8 cellular contexts compared by ENCODE assay signal in genomic region chr15:40511472-40512133, GRCh38. TPM values are rescaled to one million over a fixed set of nuclear protein-coding genes. Genes with fewer than 3 reads are reported as not detected.
A peak's percentile ranks its signal among the peaks of the same experiment; 100 is the strongest.
DNase-seq lines count a peak whose midpoint lies in the region; ATAC-seq and TF ChIP-seq lines count a peak whose summit lies in the region.

No MANE protein-coding gene starts in this region.

- H3K27ac Mint-ChIP-seq in WTC11: no peak overlapping the region

- peak overlapping the region; percentile 85 for H3K4me3 Mint-ChIP-seq in WTC11

- H3K9me3 Mint-ChIP-seq in WTC11: no peaks in the 10 kb centered on the region

- CTCF ChIA-PET in WTC11 (lab: Charles Lee): interaction anchor here (1.5 kb wide), 1 partner anchor 72 kb away, joined by 3 read pairs; no protein-coding TSS in a partner anchor

- H3K4me1 ChIP-seq in mucosa of rectum (ENCODE audit: control insufficient read depth in 2 of 2, insufficient read depth in 2 of 2, low read length in 2 of 2) (peaks cover 9 to 17% of the 10 kb centered on the region in 2 donors), uterus (no peaks in the 10 kb centered on the region)

- intact Hi-C loops in uterus (cut with DNase I; ENCODE audit: low total_unique reads): no loop called here

- H3K9me3 ChIP-seq in mucosa of rectum (ENCODE audit: control insufficient read depth in 2 of 2, low read length in 2 of 2) (no peaks in the 10 kb centered on the region), uterus (no peaks in the 10 kb centered on the region)

- H3K27me3 Mint-ChIP-seq in WTC11 (ENCODE audit: low read depth): peaks cover 57% of the 10 kb centered on the region

- no peaks in the 10 kb centered on the region for H3K36me3 Mint-ChIP-seq in WTC11

- peak; percentile 14 for DNase-seq in activated naive CD4-positive, alpha-beta T cell treated with Interleukin-2 at 50 U/mL for 16 hours
- DNase-seq in activated naive CD4-positive, alpha-beta T cell treated with anti-CD3 and anti-CD28 coated beads, Interleukin-2, amount 50 U/mL, for 16 hours: no peak
- DNase-seq in WTC11 (ENCODE audit: low spot score) (peak; percentile 84), uterus (peak; percentile 56 to 60), GF-D8 (lab: John Stamatoyannopoulos, UW) (no peak)

- peak overlapping the region; percentile 47 to 71 for H3K9ac ChIP-seq in mucosa of rectum (ENCODE audit: low read depth in 1 of 2, low read length in 2 of 2)

- H3K27ac ChIP-seq in mucosa of rectum (ENCODE audit: low read depth in 2 of 2, low read length in 2 of 2) (no peak overlapping the region), uterus (peak overlapping the region in 1 of 2 donors; percentile 54)

- peak overlapping the region; percentile 53 to 72 for H3K4me3 ChIP-seq in mucosa of rectum (ENCODE audit: low read length in 2 of 2)
- H3K4me3 ChIP-seq in uterus: peak overlapping the region; percentile 13 to 43

- peaks cover 20% of the 10 kb centered on the region for H3K4me1 Mint-ChIP-seq in WTC11

- no peak for TF ChIP-seq CTCF in WTC11 (IDR thresholded peaks at IDR 0.05)
- TF ChIP-seq CTCF in uterus (IDR thresholded peaks at IDR 0.05): no peak

- H3K36me3 ChIP-seq in mucosa of rectum (ENCODE audit: control insufficient read depth in 2 of 2, insufficient read depth in 2 of 2, low read length in 2 of 2): no peaks in the 10 kb centered on the region
- H3K36me3 ChIP-seq in uterus: no peaks in the 10 kb centered on the region

- H3K27me3 ChIP-seq in mucosa of rectum (ENCODE audit: control insufficient read depth in 2 of 2, insufficient read depth in 2 of 2, low read length in 2 of 2) (peaks cover 0 to 8% of the 10 kb centered on the region in 2 donors), uterus (no peaks in the 10 kb centered on the region)

- TF ChIP-seq POLR2A in uterus (IDR thresholded peaks at IDR 0.05): no peak

- POLR2A ChIA-PET in WTC11 (lab: Charles Lee): interaction anchor here (0.5 kb wide), 1 partner anchor 284 kb away, joined by 4 read pairs; no protein-coding TSS in a partner anchor

- ATAC-seq in HG03442 (IDR thresholded peaks at IDR 0.05; ENCODE audit: unreplicated experiment) (peak; percentile 45), WTC11 (peak; percentile 83), esophagus mucosa (peak; percentile 87)

TF ChIP-seq in WTC11, 78 proteins besides CTCF, POLR2A, EP300 and RAD21 (continues in another document):
- TF ChIP-seq ATF6 (CRISPR knock-in tag; IDR thresholded peaks at IDR 0.05) (no peak), SP1 (CRISPR knock-in tag; conservative IDR thresholded peaks at IDR 0.05) (peak; percentile 52; the same call in 1 of the 2 replicates), NFYB (CRISPR knock-in tag; conservative IDR thresholded peaks at IDR 0.05; ENCODE audit: low read depth) (no peak), STAT6 (CRISPR knock-in tag; conservative IDR thresholded peaks at IDR 0.05; ENCODE audit: low read depth) (no peak), CBFB (CRISPR knock-in tag; IDR thresholded peaks at IDR 0.05; ENCODE audit: low read depth) (no peak), TP53 (CRISPR knock-in tag; IDR thresholded peaks at IDR 0.05) (peak; percentile 74), RELA (CRISPR knock-in tag; IDR thresholded peaks at IDR 0.05; ENCODE audit: borderline replicate concordance) (0 out of 2 replicates have a peak, but pooled peaks have one; percentile 54), E2F5 (CRISPR knock-in tag; IDR thresholded peaks at IDR 0.05) (peak; percentile 35; the same call in 1 of the 2 replicates), ZNF416 (CRISPR knock-in tag; IDR thresholded peaks at IDR 0.05) (no peak), NR2C2 (CRISPR knock-in tag; IDR thresholded peaks at IDR 0.05) (no peak), FOXP1 (CRISPR knock-in tag; IDR thresholded peaks at IDR 0.05; ENCODE audit: borderline replicate concordance) (peak; percentile 81; the same call in 1 of the 2 replicates), ETV6 (CRISPR knock-in tag; IDR thresholded peaks at IDR 0.05) (peak; percentile 75; the same call in 1 of the 2 replicates), NR3C1 (CRISPR knock-in tag; conservative IDR thresholded peaks at IDR 0.05; ENCODE audit: low read depth) (no peak), ZMAT4 (CRISPR knock-in tag; IDR thresholded peaks at IDR 0.05) (no peak), NFE2L1 (CRISPR knock-in tag; IDR thresholded peaks at IDR 0.05) (0 out of 2 replicates have a peak, but pooled peaks have one; percentile 42), ESRRA (CRISPR knock-in tag; IDR thresholded peaks at IDR 0.05; ENCODE audit: borderline replicate concordance) (0 out of 2 replicates have a peak, but pooled peaks have one; percentile 65), E2F4 (CRISPR knock-in tag; IDR thresholded peaks at IDR 0.05; ENCODE audit: borderline replicate concordance, low read depth) (no peak), IRF1 (CRISPR knock-in tag; IDR thresholded peaks at IDR 0.05) (no peak)

RNA-seq across cellular contexts. Expression of gene CHST14, which starts 40.8 kb away (rescaled TPM):
- total RNA-seq in WTC11 (2021) (21.3 to 29.5 TPM (median 26.2 TPM) in 3 replicates), esophagus mucosa (4.0 TPM), uterus (10 to 100 TPM in 3 of 4 donors, 1 to 10 TPM in 1; 6.8 to 26.1 (median 17.9) TPM)

RNA-seq across cellular contexts. Expression of gene CCDC32, which starts 53.2 kb away (rescaled TPM):
- total RNA-seq in WTC11 (2021) (12.8 to 15.6 TPM (median 13.7 TPM) in 3 replicates), esophagus mucosa (13.9 TPM), uterus (10 to 100 TPM; 18.2 to 39.3 (median 29.3) TPM)

RNA-seq across cellular contexts. Expression of gene RPUSD2, which starts 57.5 kb away (rescaled TPM):
- total RNA-seq in WTC11 (2021): 28.5 to 34.2 TPM (median 30.8 TPM) in 3 replicates
- 5.3 TPM for total RNA-seq in esophagus mucosa
- 10 to 100 TPM in 1 of 4 donors, 1 to 10 TPM in 1, under 1 TPM in 2; 0.29 to 18.6 (median 5.0) TPM for total RNA-seq in uterus

Comparison
In these comparisons a context has a peak if more than half of its experiments do, and no peak if none do; other contexts are left out.
1. DNase-seq: peak in activated naive CD4-positive, alpha-beta T cell treated with Interleukin-2 at 50 U/mL for 16 hours (single experiment), WTC11 (single experiment) and uterus (2 of 2); none in activated naive CD4-positive, alpha-beta T cell treated with anti-CD3 and anti-CD28 coated beads, Interleukin-2, amount 50 U/mL, for 16 hours (single experiment) and GF-D8 (single experiment).
2. Peak in every context shown above with its lines, with median percentiles within 50 percentile points of each other: ATAC-seq.